32 cellular contexts compared by ENCODE assay signal in genomic region chr5:138841531-138841930, GRCh38. TPM values are rescaled to one million over a fixed set of nuclear protein-coding genes. Genes with fewer than 3 reads are reported as not detected.
"Had no signal": no experiment of that assay in that cellular context is flagged by ENCODE, and none has a peak within 500 bp of the region (broad histone marks: within the 10 kb centered on the region; RNA-seq: fewer than 3 reads in every experiment).

No MANE protein-coding gene starts in this region.

- H3K27me3 ChIP-seq: adrenal gland, breast epithelium, cardiac muscle cell, colonic mucosa, esophagus muscularis mucosa, gastroesophageal sphincter, heart right ventricle, hepatocyte had no signal

- H3K9me3 ChIP-seq: adrenal gland, breast epithelium, colonic mucosa, esophagus muscularis mucosa, gastroesophageal sphincter, heart right ventricle had no signal

- H3K4me1 ChIP-seq: colonic mucosa had no signal

- H3K4me3 ChIP-seq: adrenal gland, breast epithelium, cardiac muscle cell, colonic mucosa, esophagus muscularis mucosa, gastroesophageal sphincter, heart right ventricle, hepatocyte had no signal

- DNase-seq: activated B cell treated with CpG ODN at 0.5 μM for 24 hours; activated CD4-positive, alpha-beta T cell treated with anti-CD3 and anti-CD28 coated beads for 48 hours; activated CD4-positive, alpha-beta T cell treated with anti-CD3 and anti-CD28 coated beads, Interleukin-2, amount 50 U/mL, for 1 hour; activated CD4-positive, alpha-beta T cell treated with anti-CD3 and anti-CD28 coated beads, Interleukin-2, amount 50 U/mL, for 48 hours; activated CD8-positive, alpha-beta memory T cell treated with anti-CD3 and anti-CD28 coated beads for 24 hours; activated CD8-positive, alpha-beta T cell treated with anti-CD3 and anti-CD28 coated beads for 36 hours; activated effector memory CD4-positive, alpha-beta T cell treated with Interleukin-2 at 50 U/mL for 16 hours; activated gamma-delta T cell treated with Interleukin-2 at 50 U/mL for 16 hours; activated naive CD4-positive, alpha-beta T cell treated with anti-CD3 and anti-CD28 coated beads, Interleukin-2, amount 50 U/mL, for 16 hours; activated naive CD4-positive, alpha-beta T cell treated with Interleukin-2 at 50 U/mL for 16 hours; activated T-cell treated with anti-CD3 and anti-CD28 coated beads, Interleukin-2, amount 50 U/mL, for 4 hours; adrenal gland; amygdala; aorta; central memory CD4-positive, alpha-beta T cell; cerebellar nuclear complex; colonic mucosa; effector CD8-positive, alpha-beta T cell; erythroblast; foreskin melanocyte; heart right ventricle; T-helper 1 cell; T-helper 17 cell; T1000; WERI-Rb-1 had no signal

- ATAC-seq: activated CD4-positive, CD25-positive, alpha-beta regulatory T cell treated with anti-CD3 and anti-CD28 coated beads, Interleukin-2, amount 50 U/mL, for 24 hours; activated CD8-positive, alpha-beta T cell treated with anti-CD3 and anti-CD28 coated beads for 36 hours; activated T-cell treated with anti-CD3 and anti-CD28 coated beads, Interleukin-2, amount 50 U/mL, for 4 hours; activated T-helper 17 cell treated with anti-CD3 and anti-CD28 coated beads, Interleukin-2, amount 50 U/mL, for 72 hours; gastroesophageal sphincter; heart right ventricle; T-helper 17 cell had no signal

- H3K27ac ChIP-seq: breast epithelium, colonic mucosa, esophagus muscularis mucosa, gastroesophageal sphincter, hepatocyte, WERI-Rb-1 had no signal

- H3K36me3 ChIP-seq: adrenal gland, breast epithelium, cardiac muscle cell, colonic mucosa, gastroesophageal sphincter had no signal

RNA-seq across cellular contexts. Expression of gene LRRTM2, which starts 33.6 kb away (rescaled TPM):
- total RNA-seq: activated CD8-positive, alpha-beta T cell treated with anti-CD3 and anti-CD28 coated beads for 36 hours; cardiac muscle cell had no signal
